3 cellular contexts compared by ENCODE assay signal in the genomic region with DNA sequence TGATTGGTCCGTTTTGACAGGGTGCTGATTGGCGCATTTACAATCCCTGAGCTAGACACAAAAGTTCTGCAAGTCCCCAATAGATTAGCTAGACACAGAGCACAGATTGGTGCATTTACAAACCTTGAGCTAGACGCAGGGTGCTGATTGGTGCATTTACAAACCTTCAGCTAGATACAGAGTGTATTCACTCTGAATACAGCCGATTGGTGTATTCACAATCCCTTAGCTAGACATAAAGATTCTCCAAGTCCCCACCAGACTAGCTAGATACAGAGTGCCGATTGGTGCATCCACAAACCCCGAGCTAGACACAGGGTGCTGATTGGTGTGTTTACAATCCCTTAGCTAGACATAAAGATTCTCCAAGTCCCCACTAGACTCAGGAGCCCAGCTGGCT. TPM values are rescaled to one million over a fixed set of nuclear protein-coding genes. Genes with fewer than 3 reads are reported as not detected.
"Had no signal": no experiment of that assay in that cellular context is flagged by ENCODE, and none has a peak within 500 bp of the region (broad histone marks: within the 10 kb centered on the region; RNA-seq: fewer than 3 reads in every experiment).

No MANE protein-coding gene starts in this region.

RNA-seq across cellular contexts. Expression of a gene that starts 14.8 kb away (rescaled TPM):
- total RNA-seq: activated CD4-positive, alpha-beta T cell treated with anti-CD3 and anti-CD28 coated beads, Interleukin-2, amount 10 ng/mL, durations not matched to agents 24 days and 14 days; activated T-helper 2 cell treated with anti-CD3 and anti-CD28 coated beads, Interferon-gamma antibody, Interleukin-2, Interleukin-4, amounts not matched to agents 10 μg/mL and 5 μg/mL and 100 μg/mL, durations not matched to agents 14 hours and 24 hours and 36 hours; cardiac septum had no signal
